Comparison of ENCODE assay signal across 1 cellular context in the genomic region with DNA sequence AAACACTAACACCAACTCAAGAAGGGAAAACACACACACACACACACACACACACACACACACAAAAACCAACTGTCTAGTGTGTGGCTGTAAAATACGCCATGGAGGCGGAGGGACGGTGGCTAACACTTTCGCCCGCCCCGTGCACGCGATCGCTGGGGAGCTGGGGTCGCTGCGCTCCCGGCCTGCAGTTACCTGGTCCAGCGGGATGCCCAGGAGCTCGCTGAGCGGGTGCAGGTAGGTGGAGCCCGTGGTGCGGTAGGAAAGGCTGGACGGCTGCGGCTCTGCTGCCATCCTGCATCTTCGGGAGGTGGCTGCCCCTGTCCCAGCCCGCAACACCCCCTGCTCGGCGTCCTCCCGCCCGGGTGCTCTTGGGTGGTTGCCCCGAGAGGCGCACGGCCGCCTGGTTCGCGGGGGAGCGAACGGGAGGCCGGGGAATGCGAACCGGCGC.
TF ChIP-seq lines count a peak whose summit lies in the region.

No MANE protein-coding gene starts in this region.

TF ChIP-seq in HepG2, 621 proteins besides CTCF, POLR2A, EP300 and RAD21 (continued from another document):
- TF ChIP-seq, protein P1, sequence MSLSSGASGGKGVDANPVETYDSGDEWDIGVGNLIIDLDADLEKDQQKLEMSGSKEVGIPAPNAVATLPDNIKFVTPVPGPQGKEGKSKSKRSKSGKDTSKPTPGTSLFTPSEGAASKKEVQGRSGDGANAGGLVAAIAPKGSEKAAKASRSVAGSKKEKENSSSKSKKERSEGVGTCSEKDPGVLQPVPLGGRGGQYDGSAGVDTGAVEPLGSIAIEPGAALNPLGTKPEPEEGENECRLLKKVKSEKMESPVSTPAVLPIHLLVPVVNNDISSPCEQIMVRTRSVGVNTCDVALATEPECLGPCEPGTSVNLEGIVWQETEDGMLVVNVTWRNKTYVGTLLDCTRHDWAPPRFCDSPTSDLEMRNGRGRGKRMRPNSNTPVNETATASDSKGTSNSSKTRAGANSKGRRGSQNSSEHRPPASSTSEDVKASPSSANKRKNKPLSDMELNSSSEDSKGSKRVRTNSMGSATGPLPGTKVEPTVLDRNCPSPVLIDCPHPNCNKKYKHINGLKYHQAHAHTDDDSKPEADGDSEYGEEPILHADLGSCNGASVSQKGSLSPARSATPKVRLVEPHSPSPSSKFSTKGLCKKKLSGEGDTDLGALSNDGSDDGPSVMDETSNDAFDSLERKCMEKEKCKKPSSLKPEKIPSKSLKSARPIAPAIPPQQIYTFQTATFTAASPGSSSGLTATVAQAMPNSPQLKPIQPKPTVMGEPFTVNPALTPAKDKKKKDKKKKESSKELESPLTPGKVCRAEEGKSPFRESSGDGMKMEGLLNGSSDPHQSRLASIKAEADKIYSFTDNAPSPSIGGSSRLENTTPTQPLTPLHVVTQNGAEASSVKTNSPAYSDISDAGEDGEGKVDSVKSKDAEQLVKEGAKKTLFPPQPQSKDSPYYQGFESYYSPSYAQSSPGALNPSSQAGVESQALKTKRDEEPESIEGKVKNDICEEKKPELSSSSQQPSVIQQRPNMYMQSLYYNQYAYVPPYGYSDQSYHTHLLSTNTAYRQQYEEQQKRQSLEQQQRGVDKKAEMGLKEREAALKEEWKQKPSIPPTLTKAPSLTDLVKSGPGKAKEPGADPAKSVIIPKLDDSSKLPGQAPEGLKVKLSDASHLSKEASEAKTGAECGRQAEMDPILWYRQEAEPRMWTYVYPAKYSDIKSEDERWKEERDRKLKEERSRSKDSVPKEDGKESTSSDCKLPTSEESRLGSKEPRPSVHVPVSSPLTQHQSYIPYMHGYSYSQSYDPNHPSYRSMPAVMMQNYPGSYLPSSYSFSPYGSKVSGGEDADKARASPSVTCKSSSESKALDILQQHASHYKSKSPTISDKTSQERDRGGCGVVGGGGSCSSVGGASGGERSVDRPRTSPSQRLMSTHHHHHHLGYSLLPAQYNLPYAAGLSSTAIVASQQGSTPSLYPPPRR (CRISPR knock-in tag; IDR thresholded peaks at IDR 0.05; ENCODE audit: borderline replicate concordance): 0 out of 2 replicates have a peak, but pooled peaks have one; percentile 9
- no peak for TF ChIP-seq SMARCC2 (IDR thresholded peaks at IDR 0.05)
- peak; percentile 51; the same call in 1 of the 2 replicates for TF ChIP-seq ZNF605 (CRISPR knock-in tag; IDR thresholded peaks at IDR 0.05)
- no peak for TF ChIP-seq ISX (CRISPR knock-in tag; conservative IDR thresholded peaks at IDR 0.05)
- peak; percentile 10 for TF ChIP-seq CBX1 (IDR thresholded peaks at IDR 0.05; ENCODE audit: low read depth)
- TF ChIP-seq, protein P2, sequence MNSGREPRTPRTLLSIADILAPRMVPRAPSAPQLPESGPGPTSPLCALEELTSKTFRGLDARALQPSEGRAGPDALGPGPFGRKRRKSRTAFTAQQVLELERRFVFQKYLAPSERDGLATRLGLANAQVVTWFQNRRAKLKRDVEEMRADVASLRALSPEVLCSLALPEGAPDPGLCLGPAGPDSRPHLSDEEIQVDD (CRISPR knock-in tag; IDR thresholded peaks at IDR 0.05; ENCODE audit: borderline replicate concordance): 0 out of 2 replicates have a peak, but pooled peaks have one; percentile 30
- TF ChIP-seq EED (CRISPR knock-in tag; IDR thresholded peaks at IDR 0.05): 0 out of 2 replicates have a peak, but pooled peaks have one; percentile 21
- TF ChIP-seq ZNF674 (CRISPR knock-in tag; IDR thresholded peaks at IDR 0.05; ENCODE audit: low read depth): no peak
- TF ChIP-seq ZNF777 (CRISPR knock-in tag; IDR thresholded peaks at IDR 0.05): peak; percentile 92
- TF ChIP-seq ZNF33B (CRISPR knock-in tag; IDR thresholded peaks at IDR 0.05): no peak
- 0 out of 2 replicates have a peak, but pooled peaks have one; percentile 21 for TF ChIP-seq NCOA1 (CRISPR knock-in tag; IDR thresholded peaks at IDR 0.05)
- 0 out of 2 replicates have a peak, but pooled peaks have one; percentile 55 for TF ChIP-seq ZNF703 (CRISPR knock-in tag; IDR thresholded peaks at IDR 0.05; ENCODE audit: borderline replicate concordance)
- TF ChIP-seq, protein P3, sequence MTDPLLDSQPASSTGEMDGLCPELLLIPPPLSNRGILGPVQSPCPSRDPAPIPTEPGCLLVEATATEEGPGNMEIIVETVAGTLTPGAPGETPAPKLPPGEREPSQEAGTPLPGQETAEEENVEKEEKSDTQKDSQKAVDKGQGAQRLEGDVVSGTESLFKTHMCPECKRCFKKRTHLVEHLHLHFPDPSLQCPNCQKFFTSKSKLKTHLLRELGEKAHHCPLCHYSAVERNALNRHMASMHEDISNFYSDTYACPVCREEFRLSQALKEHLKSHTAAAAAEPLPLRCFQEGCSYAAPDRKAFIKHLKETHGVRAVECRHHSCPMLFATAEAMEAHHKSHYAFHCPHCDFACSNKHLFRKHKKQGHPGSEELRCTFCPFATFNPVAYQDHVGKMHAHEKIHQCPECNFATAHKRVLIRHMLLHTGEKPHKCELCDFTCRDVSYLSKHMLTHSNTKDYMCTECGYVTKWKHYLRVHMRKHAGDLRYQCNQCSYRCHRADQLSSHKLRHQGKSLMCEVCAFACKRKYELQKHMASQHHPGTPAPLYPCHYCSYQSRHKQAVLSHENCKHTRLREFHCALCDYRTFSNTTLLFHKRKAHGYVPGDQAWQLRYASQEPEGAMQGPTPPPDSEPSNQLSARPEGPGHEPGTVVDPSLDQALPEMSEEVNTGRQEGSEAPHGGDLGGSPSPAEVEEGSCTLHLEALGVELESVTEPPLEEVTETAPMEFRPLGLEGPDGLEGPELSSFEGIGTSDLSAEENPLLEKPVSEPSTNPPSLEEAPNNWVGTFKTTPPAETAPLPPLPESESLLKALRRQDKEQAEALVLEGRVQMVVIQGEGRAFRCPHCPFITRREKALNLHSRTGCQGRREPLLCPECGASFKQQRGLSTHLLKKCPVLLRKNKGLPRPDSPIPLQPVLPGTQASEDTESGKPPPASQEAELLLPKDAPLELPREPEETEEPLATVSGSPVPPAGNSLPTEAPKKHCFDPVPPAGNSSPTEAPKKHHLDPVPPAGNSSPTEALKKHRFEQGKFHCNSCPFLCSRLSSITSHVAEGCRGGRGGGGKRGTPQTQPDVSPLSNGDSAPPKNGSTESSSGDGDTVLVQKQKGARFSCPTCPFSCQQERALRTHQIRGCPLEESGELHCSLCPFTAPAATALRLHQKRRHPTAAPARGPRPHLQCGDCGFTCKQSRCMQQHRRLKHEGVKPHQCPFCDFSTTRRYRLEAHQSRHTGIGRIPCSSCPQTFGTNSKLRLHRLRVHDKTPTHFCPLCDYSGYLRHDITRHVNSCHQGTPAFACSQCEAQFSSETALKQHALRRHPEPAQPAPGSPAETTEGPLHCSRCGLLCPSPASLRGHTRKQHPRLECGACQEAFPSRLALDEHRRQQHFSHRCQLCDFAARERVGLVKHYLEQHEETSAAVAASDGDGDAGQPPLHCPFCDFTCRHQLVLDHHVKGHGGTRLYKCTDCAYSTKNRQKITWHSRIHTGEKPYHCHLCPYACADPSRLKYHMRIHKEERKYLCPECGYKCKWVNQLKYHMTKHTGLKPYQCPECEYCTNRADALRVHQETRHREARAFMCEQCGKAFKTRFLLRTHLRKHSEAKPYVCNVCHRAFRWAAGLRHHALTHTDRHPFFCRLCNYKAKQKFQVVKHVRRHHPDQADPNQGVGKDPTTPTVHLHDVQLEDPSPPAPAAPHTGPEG (CRISPR knock-in tag; IDR thresholded peaks at IDR 0.05): no peak
- TF ChIP-seq, protein P4, sequence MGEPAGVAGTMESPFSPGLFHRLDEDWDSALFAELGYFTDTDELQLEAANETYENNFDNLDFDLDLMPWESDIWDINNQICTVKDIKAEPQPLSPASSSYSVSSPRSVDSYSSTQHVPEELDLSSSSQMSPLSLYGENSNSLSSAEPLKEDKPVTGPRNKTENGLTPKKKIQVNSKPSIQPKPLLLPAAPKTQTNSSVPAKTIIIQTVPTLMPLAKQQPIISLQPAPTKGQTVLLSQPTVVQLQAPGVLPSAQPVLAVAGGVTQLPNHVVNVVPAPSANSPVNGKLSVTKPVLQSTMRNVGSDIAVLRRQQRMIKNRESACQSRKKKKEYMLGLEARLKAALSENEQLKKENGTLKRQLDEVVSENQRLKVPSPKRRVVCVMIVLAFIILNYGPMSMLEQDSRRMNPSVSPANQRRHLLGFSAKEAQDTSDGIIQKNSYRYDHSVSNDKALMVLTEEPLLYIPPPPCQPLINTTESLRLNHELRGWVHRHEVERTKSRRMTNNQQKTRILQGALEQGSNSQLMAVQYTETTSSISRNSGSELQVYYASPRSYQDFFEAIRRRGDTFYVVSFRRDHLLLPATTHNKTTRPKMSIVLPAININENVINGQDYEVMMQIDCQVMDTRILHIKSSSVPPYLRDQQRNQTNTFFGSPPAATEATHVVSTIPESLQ (CRISPR knock-in tag; conservative IDR thresholded peaks at IDR 0.05): no peak
- TF ChIP-seq HES4 (CRISPR knock-in tag; IDR thresholded peaks at IDR 0.05; ENCODE audit: borderline replicate concordance): peak; percentile 55
- TF ChIP-seq ZBTB8A (CRISPR knock-in tag; IDR thresholded peaks at IDR 0.05; ENCODE audit: borderline replicate concordance, low read depth): no peak
- no peak for TF ChIP-seq ZKSCAN8 (CRISPR knock-in tag; IDR thresholded peaks at IDR 0.05; ENCODE audit: borderline replicate concordance)
- TF ChIP-seq ZFP37 (CRISPR knock-in tag; IDR thresholded peaks at IDR 0.05; ENCODE audit: borderline replicate concordance): no peak
